8 cellular contexts compared by ENCODE assay signal in genomic region chr1:1306661-1307260, GRCh38. TPM values are rescaled to one million over a fixed set of nuclear protein-coding genes. Genes with fewer than 3 reads are reported as not detected.
A peak's percentile ranks its signal among the peaks of the same experiment; 100 is the strongest.
DNase-seq lines count a peak whose midpoint lies in the region; ATAC-seq and TF ChIP-seq lines count a peak whose summit lies in the region.

No MANE protein-coding gene starts in this region.

- peak overlapping the region; percentile 87 for H3K27ac Mint-ChIP-seq in activated CD4-positive, alpha-beta T cell treated with anti-CD3 and anti-CD28 coated beads, Interleukin-2, amount 10 ng/mL, durations not matched to agents 24 days and 14 days
- peak overlapping the region; percentile 79 for H3K27ac Mint-ChIP-seq in activated naive CD8-positive, alpha-beta T cell

- DNase-seq in activated CD4-positive, alpha-beta T cell treated with anti-CD3 and anti-CD28 coated beads, Interleukin-2, amount 10 ng/mL, durations not matched to agents 24 days and 14 days, result peak; percentile 71
- DNase-seq in activated CD4-positive, alpha-beta T cell treated with anti-CD3 and anti-CD28 coated beads, Interleukin-2, amount 50 U/mL, for 4 hours, result no peak
- DNase-seq in kidney epithelial cell (ENCODE audit: low read depth) (no peak), thoracic aorta (ENCODE audit: low spot score) (no peak), NOMO-1 treated with dmso at 0.1 percent for 144 hours (lab: John Stamatoyannopoulos, UW; ENCODE audit: unreplicated experiment) (no peak), globus pallidus (ENCODE audit: low spot score) (no peak)

- H3K27ac ChIP-seq in thoracic aorta, result peak overlapping the region in 1 of 2 donors; percentile 14

- H3K27me3 ChIP-seq in kidney epithelial cell (ENCODE audit: control insufficient read depth, insufficient read depth, low read length) (no peaks in the 10 kb centered on the region), thoracic aorta (replicated peaks; ENCODE audit: insufficient read depth) (no peaks in the 10 kb centered on the region)

- H3K36me3 Mint-ChIP-seq in activated CD4-positive, alpha-beta T cell treated with anti-CD3 and anti-CD28 coated beads, Interleukin-2, amount 10 ng/mL, durations not matched to agents 24 days and 14 days (ENCODE audit: low read depth), result peaks cover 5% of the 10 kb centered on the region
- H3K36me3 Mint-ChIP-seq in activated naive CD8-positive, alpha-beta T cell, result no peaks in the 10 kb centered on the region

- no peaks in the 10 kb centered on the region for H3K9me3 Mint-ChIP-seq in activated CD4-positive, alpha-beta T cell treated with anti-CD3 and anti-CD28 coated beads, Interleukin-2, amount 10 ng/mL, durations not matched to agents 24 days and 14 days
- no peaks in the 10 kb centered on the region for H3K9me3 Mint-ChIP-seq in activated naive CD8-positive, alpha-beta T cell (ENCODE audit: low read depth)

- peaks cover 18% of the 10 kb centered on the region for H3K4me1 Mint-ChIP-seq in activated CD4-positive, alpha-beta T cell treated with anti-CD3 and anti-CD28 coated beads, Interleukin-2, amount 10 ng/mL, durations not matched to agents 24 days and 14 days
- H3K4me1 Mint-ChIP-seq in activated naive CD8-positive, alpha-beta T cell (ENCODE audit: low read depth), result peaks cover 17% of the 10 kb centered on the region

- H3K4me1 ChIP-seq in thoracic aorta (ENCODE audit: control insufficient read depth in 1 of 2, low read depth in 2 of 2), result peaks cover 29 to 44% of the 10 kb centered on the region in 2 donors

- H3K4me3 Mint-ChIP-seq in activated CD4-positive, alpha-beta T cell treated with anti-CD3 and anti-CD28 coated beads, Interleukin-2, amount 10 ng/mL, durations not matched to agents 24 days and 14 days, result peak overlapping the region; percentile 88
- H3K4me3 Mint-ChIP-seq in activated naive CD8-positive, alpha-beta T cell, result peak overlapping the region; percentile 88

- no peaks in the 10 kb centered on the region for H3K27me3 Mint-ChIP-seq in activated CD4-positive, alpha-beta T cell treated with anti-CD3 and anti-CD28 coated beads, Interleukin-2, amount 10 ng/mL, durations not matched to agents 24 days and 14 days
- H3K27me3 Mint-ChIP-seq in activated naive CD8-positive, alpha-beta T cell, result no peaks in the 10 kb centered on the region

- no peaks in the 10 kb centered on the region for H3K9me3 ChIP-seq in thoracic aorta

- ATAC-seq in thoracic aorta (ENCODE audit: insufficient number of reproducible peaks, low FRiP score, low read depth) (no peak), HG02840 (IDR thresholded peaks at IDR 0.05; ENCODE audit: low FRiP score, unreplicated experiment) (no peak)

- no peak for TF ChIP-seq CTCF in kidney epithelial cell (IDR thresholded peaks at IDR 0.05; ENCODE audit: insufficient read depth, low read length, poor library complexity, severe bottlenecking)
- TF ChIP-seq CTCF in thoracic aorta (IDR thresholded peaks at IDR 0.05), result no peak

- intact Hi-C loops in activated CD4-positive, alpha-beta T cell treated with anti-CD3 and anti-CD28 coated beads, Interleukin-2, amount 10 ng/mL, durations not matched to agents 24 days and 14 days (cut with micrococcal nuclease), result loop anchor here (5.0 kb wide), 2 partner anchors 99 to 249 kb away; partner anchors contain the start of gene TNFRSF18

- peaks cover 3% of the 10 kb centered on the region for H3K36me3 ChIP-seq in kidney epithelial cell (ENCODE audit: control insufficient read depth, insufficient read depth, low read length)
- peaks cover 9% of the 10 kb centered on the region for H3K36me3 ChIP-seq in thoracic aorta

- H3K4me3 ChIP-seq in kidney epithelial cell (ENCODE audit: low read depth, low read length) (peak overlapping the region; percentile 50), thoracic aorta (peak overlapping the region; percentile 88)

RNA-seq across cellular contexts. Expression of gene ACAP3, which starts 1.0 kb away (rescaled TPM):
- 54.1 and 55.7 TPM in 2 replicates for total RNA-seq in activated CD4-positive, alpha-beta T cell treated with anti-CD3 and anti-CD28 coated beads, Interleukin-2, amount 10 ng/mL, durations not matched to agents 24 days and 14 days
- 37.9 and 43.1 TPM in 2 replicates for total RNA-seq in kidney epithelial cell
- 100 to 1,000 TPM in 1 of 2 donors, 10 to 100 TPM in 1; 41.6 to 121 TPM for total RNA-seq in thoracic aorta

RNA-seq across cellular contexts. Expression of gene PUSL1, which starts 1.6 kb away (rescaled TPM):
- total RNA-seq in activated CD4-positive, alpha-beta T cell treated with anti-CD3 and anti-CD28 coated beads, Interleukin-2, amount 10 ng/mL, durations not matched to agents 24 days and 14 days, result 33.4 and 35.2 TPM in 2 replicates
- total RNA-seq in kidney epithelial cell (45.1 and 59.9 TPM in 2 replicates), thoracic aorta (10 to 100 TPM; 22.1 to 22.6 TPM)

RNA-seq across cellular contexts. Expression of gene INTS11, which starts 17.7 kb away (rescaled TPM):
- total RNA-seq in activated CD4-positive, alpha-beta T cell treated with anti-CD3 and anti-CD28 coated beads, Interleukin-2, amount 10 ng/mL, durations not matched to agents 24 days and 14 days, result 145 TPM in 2 replicates
- total RNA-seq in kidney epithelial cell (94.2 and 123 TPM in 2 replicates), thoracic aorta (100 to 1,000 TPM; 192 to 195 TPM)

RNA-seq across cellular contexts. Expression of gene CPTP, which starts 17.8 kb away (rescaled TPM):
- total RNA-seq in activated CD4-positive, alpha-beta T cell treated with anti-CD3 and anti-CD28 coated beads, Interleukin-2, amount 10 ng/mL, durations not matched to agents 24 days and 14 days, result 11.5 and 12.3 TPM in 2 replicates
- 44.3 and 59.5 TPM in 2 replicates for total RNA-seq in kidney epithelial cell
- total RNA-seq in thoracic aorta, result 10 to 100 TPM; 16.4 to 26.3 TPM

RNA-seq across cellular contexts. Expression of gene TAS1R3, which starts 24.3 kb away (rescaled TPM):
- 0.28 and 0.38 TPM in 2 replicates for total RNA-seq in activated CD4-positive, alpha-beta T cell treated with anti-CD3 and anti-CD28 coated beads, Interleukin-2, amount 10 ng/mL, durations not matched to agents 24 days and 14 days
- 0.08 and 1.0 TPM in 2 replicates for total RNA-seq in kidney epithelial cell
- under 1 TPM in 1 of 2 donors, not detected in 1; 0.14 TPM for total RNA-seq in thoracic aorta
